8 cellular contexts compared by ENCODE assay signal in genomic region chr12:53989227-53990113, GRCh38. TPM values are rescaled to one million over a fixed set of nuclear protein-coding genes. Genes with fewer than 3 reads are reported as not detected.
DNase-seq lines count a peak whose midpoint lies in the region; FAIRE-seq and TF ChIP-seq lines count a peak whose summit lies in the region.

No MANE protein-coding gene starts in this region.

- intact Hi-C loops in CD14-positive monocyte (cut with micrococcal nuclease) (loop anchor here in 1 of 2 donors (10.0 kb wide), 1 partner anchor 295 kb away; no protein-coding TSS in a partner anchor), lower leg skin (cut with DNase I; ENCODE audit: low total_unique reads) (no loop called here)

- DNase-seq in CD14-positive monocyte (ENCODE audit: low spot score) (no peak), GM19239 (ENCODE audit: insufficient read length, low spot score) (no peak), NOMO-1 treated with dmso at 0.1 percent for 144 hours (lab: John Stamatoyannopoulos, UW; ENCODE audit: unreplicated experiment) (peak; percentile 29), dermis blood vessel endothelial cell (peak; percentile 42), pons (ENCODE audit: low spot score) (peak; percentile 42), lower leg skin (ENCODE audit: low spot score in 2 of 2) (no peak), DMS153 treated with DMSO at 0.1 percent for 48 hours (lab: John Stamatoyannopoulos, UW; ENCODE audit: unreplicated experiment) (no peak), retina (no peak)

- TF ChIP-seq CTCF in CD14-positive monocyte (IDR thresholded peaks at IDR 0.05) (peak; percentile 30), lower leg skin (IDR thresholded peaks at IDR 0.05) (no peak)

- 5 to 13% methylated on average over 28 of the region's 28 CpGs for WGBS in lower leg skin, 2 donors

- peaks cover 33% of the 10 kb centered on the region for H3K4me1 Mint-ChIP-seq in CD14-positive monocyte

- FAIRE-seq in GM19239 (lab: Jason Lieb, UNC) = peak; percentile 80

- H3K36me3 Mint-ChIP-seq in CD14-positive monocyte = peaks cover 2 to 27% of the 10 kb centered on the region in 2 donors

- peaks cover 7 to 68% (median 45%) of the 10 kb centered on the region in 7 donors for H3K9me3 Mint-ChIP-seq in CD14-positive monocyte

- H3K27ac Mint-ChIP-seq in CD14-positive monocyte = no peak overlapping the region

- H3K4me3 Mint-ChIP-seq in CD14-positive monocyte = peak overlapping the region in 1 of 2 donors; percentile 80

- H3K27me3 Mint-ChIP-seq in CD14-positive monocyte (ENCODE audit: low read depth in 3 of 3) = peaks cover 99 to 100% (median 100%) of the 10 kb centered on the region in 3 donors

- no peak for TF ChIP-seq POLR2A in lower leg skin (IDR thresholded peaks at IDR 0.05)

- no peak overlapping the region for H3K4me3 ChIP-seq in lower leg skin (ENCODE audit: low read depth, poor library complexity, severe bottlenecking)

RNA-seq across cellular contexts. Expression of gene HOXC10, which starts 4.5 kb away (rescaled TPM):
- not detected for polyA plus RNA-seq in CD14-positive monocyte
- total RNA-seq in dermis blood vessel endothelial cell (0.28 and 0.85 TPM in 2 replicates), lower leg skin (10 to 100 TPM; 14.2 to 35.9 (median 23.4) TPM)

RNA-seq across cellular contexts. Expression of gene HOXC9, which starts 10.5 kb away (rescaled TPM):
- polyA plus RNA-seq in CD14-positive monocyte = not detected
- 0.28 and 0.68 TPM in 2 replicates for total RNA-seq in dermis blood vessel endothelial cell
- 10 to 100 TPM in 3 of 4 donors, 1 to 10 TPM in 1; 9.6 to 16.8 (median 11.7) TPM for total RNA-seq in lower leg skin

RNA-seq across cellular contexts. Expression of gene HOTAIR, which starts 14.7 kb away (rescaled TPM):
- polyA plus RNA-seq in CD14-positive monocyte = not detected
- total RNA-seq in dermis blood vessel endothelial cell (not detected in 2 replicates), lower leg skin (10 to 100 TPM in 2 of 4 donors, 1 to 10 TPM in 2; 4.9 to 14.9 (median 9.7) TPM)

RNA-seq across cellular contexts. Expression of gene HOXC11, which starts 16.5 kb away (rescaled TPM):
- polyA plus RNA-seq in CD14-positive monocyte = not detected
- total RNA-seq in dermis blood vessel endothelial cell = not detected in 2 replicates
- 10 to 100 TPM in 1 of 4 donors, 1 to 10 TPM in 3; 4.9 to 10.7 (median 6.2) TPM for total RNA-seq in lower leg skin

RNA-seq across cellular contexts. Expression of gene HOXC8, which starts 19.3 kb away (rescaled TPM):
- not detected for polyA plus RNA-seq in CD14-positive monocyte
- total RNA-seq in dermis blood vessel endothelial cell (not detected in 2 replicates), lower leg skin (1 to 10 TPM; 1.0 to 2.2 (median 1.5) TPM)

Comparison
In these comparisons a context has a peak if more than half of its experiments do, and no peak if none do; other contexts are left out.
1. DNase-seq: peak in NOMO-1 treated with dmso at 0.1 percent for 144 hours (single experiment), dermis blood vessel endothelial cell (single experiment) and pons (single experiment); none in CD14-positive monocyte (single experiment), GM19239 (single experiment), lower leg skin (0 of 2), DMS153 treated with DMSO at 0.1 percent for 48 hours (single experiment) and retina (single experiment).